20 cellular contexts compared by ENCODE assay signal in the genomic region with DNA sequence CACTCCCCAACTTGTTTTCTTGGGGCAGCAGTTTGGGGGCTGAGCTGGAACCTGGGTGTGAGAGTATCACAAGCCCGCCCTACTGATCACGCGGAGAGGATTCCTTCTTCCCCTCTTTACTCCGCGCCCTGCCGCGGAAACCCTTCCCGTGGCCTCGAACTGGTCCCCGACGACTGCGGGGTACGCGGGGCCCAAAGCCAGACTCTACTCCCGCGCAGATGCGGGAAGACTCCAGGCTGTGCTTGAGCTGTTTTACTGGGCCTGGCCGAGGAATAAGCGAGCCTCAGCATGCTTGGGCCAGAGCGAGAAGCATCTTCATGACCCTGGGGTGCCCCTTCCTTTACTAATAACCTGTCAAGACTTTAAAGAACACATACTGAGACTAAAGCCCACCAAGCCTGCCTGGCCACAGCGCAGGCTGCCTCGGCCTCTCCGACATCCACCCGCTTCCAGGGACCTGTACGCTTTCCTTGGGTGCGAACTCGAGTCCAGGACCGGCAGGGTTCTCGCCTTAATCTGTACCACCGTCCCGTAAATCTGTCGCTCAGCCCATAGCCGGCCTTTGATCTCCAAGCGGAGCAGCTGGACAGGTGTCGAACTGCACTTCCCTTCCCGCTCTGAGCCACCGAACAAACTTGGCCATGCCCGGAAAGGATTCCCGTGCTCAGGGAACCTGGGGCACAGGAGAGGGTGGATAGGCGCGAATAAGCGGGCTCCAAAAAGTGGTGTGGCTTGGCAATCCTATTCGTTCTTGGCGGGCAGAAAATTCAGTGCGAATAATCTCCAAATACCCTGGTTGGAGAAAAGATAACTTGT. TPM values are rescaled to one million over a fixed set of nuclear protein-coding genes. Genes with fewer than 3 reads are reported as not detected.
DNase-seq lines count a peak whose midpoint lies in the region; ATAC-seq and TF ChIP-seq lines count a peak whose summit lies in the region.
"Had no signal": no experiment of that assay in that cellular context is flagged by ENCODE, and none has a peak within 500 bp of the region (broad histone marks: within the 10 kb centered on the region; RNA-seq: fewer than 3 reads in every experiment).

No MANE protein-coding gene starts in this region.

- H3K27ac ChIP-seq in endodermal cell (ENCODE audit: low read depth, low read length): no peak overlapping the region
- H3K27ac ChIP-seq: cardiac muscle cell, gastrocnemius medialis, uterus had no signal

- H3K9ac ChIP-seq in ES-I3 (ENCODE audit: low read depth, low read length) (peak overlapping the region; percentile 14; the same call in 1 of the 2 replicates), endodermal cell (ENCODE audit: extremely low read depth, low read length, poor library complexity, severe bottlenecking) (no peak overlapping the region)

- peak overlapping the region; percentile 51 for H3K4me3 Mint-ChIP-seq in endodermal cell
- H3K4me3 Mint-ChIP-seq in nephron progenitor cell: peak overlapping the region; percentile 59

- DNase-seq in NCI-H82 (lab: John Stamatoyannopoulos, UW): peak; percentile 63
- no peak for DNase-seq in NCI-H82 treated with DMSO at 0.1 percent for 48 hours (lab: John Stamatoyannopoulos, UW; ENCODE audit: unreplicated experiment)
- DNase-seq in endodermal cell: peak; percentile 78
- peak; percentile 26 for DNase-seq in nephron progenitor cell
- DNase-seq: 8988T; activated CD4-positive, alpha-beta T cell treated with anti-CD3 and anti-CD28 coated beads, Interleukin-2, amount 50 U/mL, for 48 hours; activated naive CD4-positive, alpha-beta T cell treated with Interleukin-2 at 50 U/mL for 16 hours; gastrocnemius medialis; GF-D8; right cardiac atrium; stimulated activated CD4-positive, alpha-beta T cell treated with anti-CD3 and anti-CD28 coated beads, Interleukin-4, amount 100 ng/mL, for 4 hours; uterus had no signal

- peaks cover 98% of the 10 kb centered on the region for H3K27me3 Mint-ChIP-seq in endodermal cell (ENCODE audit: insufficient read depth)
- H3K27me3 Mint-ChIP-seq in nephron progenitor cell (ENCODE audit: low read depth, poor library complexity): peaks cover 100% of the 10 kb centered on the region

- TF ChIP-seq CTCF in endodermal cell (conservative IDR thresholded peaks at IDR 0.05) (no peak), nephron progenitor cell (IDR thresholded peaks at IDR 0.05) (no peak)

- H3K36me3 ChIP-seq in ES-I3 (ENCODE audit: insufficient read depth, low read length): no peaks in the 10 kb centered on the region
- no peaks in the 10 kb centered on the region for H3K36me3 ChIP-seq in endodermal cell (ENCODE audit: control insufficient read depth, insufficient read depth, low read length)
- H3K36me3 ChIP-seq: cardiac muscle cell, gastrocnemius medialis, uterus had no signal

- H3K36me3 Mint-ChIP-seq in endodermal cell (ENCODE audit: low read depth): no peaks in the 10 kb centered on the region
- no peaks in the 10 kb centered on the region for H3K36me3 Mint-ChIP-seq in nephron progenitor cell (ENCODE audit: low read depth)
- H3K36me3 Mint-ChIP-seq: CD14-positive monocyte; stimulated activated memory B cell treated with anti-CD40 and anti-IgM and Interleukin-4, amounts not matched to agents 10 μg/mL and 1 μg/mL and 100 μg/mL, for 72 hours had no signal

- peaks cover 100% of the 10 kb centered on the region for H3K27me3 ChIP-seq in endodermal cell (ENCODE audit: control insufficient read depth, insufficient read depth, low read length, poor library complexity, severe bottlenecking)

- 2 to 3% methylated on average over 16 to 45 of the region's 45 CpGs for WGBS in endodermal cell (ENCODE audit: insufficient coverage in 1 of 2, insufficient read length in 1 of 2), 2 experiments

- ATAC-seq in GM18870 (IDR thresholded peaks at IDR 0.05; ENCODE audit: unreplicated experiment) (no peak), HG02938 (IDR thresholded peaks at IDR 0.05; ENCODE audit: unreplicated experiment) (no peak)
- no peak for ATAC-seq in activated CD4-positive, CD25-positive, alpha-beta regulatory T cell treated with anti-CD3 and anti-CD28 coated beads, Interleukin-2, amount 50 U/mL, for 24 hours
- ATAC-seq: gastrocnemius medialis; K562; right cardiac atrium; stimulated activated memory B cell treated with anti-CD40 and anti-IgM and Interleukin-4, amounts not matched to agents 10 μg/mL and 1 μg/mL and 100 μg/mL, for 72 hours had no signal

- H3K9me3 Mint-ChIP-seq in endodermal cell (no peaks in the 10 kb centered on the region), nephron progenitor cell (no peaks in the 10 kb centered on the region)
- H3K9me3 Mint-ChIP-seq: stimulated activated memory B cell treated with anti-CD40 and anti-IgM and Interleukin-4, amounts not matched to agents 10 μg/mL and 1 μg/mL and 100 μg/mL, for 72 hours had no signal

- peak overlapping the region; percentile 67 for H3K4me3 ChIP-seq in endodermal cell (ENCODE audit: low read length)
- H3K4me3 ChIP-seq: K562 had no signal

- H3K27ac Mint-ChIP-seq in endodermal cell (no peak overlapping the region), nephron progenitor cell (no peak overlapping the region)
- H3K27ac Mint-ChIP-seq: CD14-positive monocyte; stimulated activated memory B cell treated with anti-CD40 and anti-IgM and Interleukin-4, amounts not matched to agents 10 μg/mL and 1 μg/mL and 100 μg/mL, for 72 hours had no signal

- peaks cover 27% of the 10 kb centered on the region for H3K4me1 Mint-ChIP-seq in endodermal cell
- H3K4me1 Mint-ChIP-seq in nephron progenitor cell: peaks cover 39% of the 10 kb centered on the region

- H3K9me3 ChIP-seq in ES-I3 (ENCODE audit: control insufficient read depth, insufficient read depth, low read length): no peaks in the 10 kb centered on the region
- no peaks in the 10 kb centered on the region for H3K9me3 ChIP-seq in endodermal cell (ENCODE audit: control insufficient read depth, low read length)
- H3K9me3 ChIP-seq: gastrocnemius medialis, uterus had no signal

- H3K4me1 ChIP-seq in ES-I3 (ENCODE audit: insufficient read depth, low read length) (0 out of 2 replicates have a peak, but pooled peaks cover 5% of the 10 kb centered on the region), endodermal cell (ENCODE audit: control insufficient read depth, insufficient read depth, low read length) (peaks cover 12% of the 10 kb centered on the region)

RNA-seq across cellular contexts. Expression of gene TMEM33, which starts 55.0 kb away (rescaled TPM):
- total RNA-seq in endodermal cell: 10 to 100 TPM; 80.0 to 84.1 TPM
- 46.6 TPM for polyA plus RNA-seq in endodermal cell (2013, experiment 1 of 2)
- polyA plus RNA-seq in endodermal cell (2013, experiment 2 of 2): 46.2 TPM
